In the genomic region with DNA sequence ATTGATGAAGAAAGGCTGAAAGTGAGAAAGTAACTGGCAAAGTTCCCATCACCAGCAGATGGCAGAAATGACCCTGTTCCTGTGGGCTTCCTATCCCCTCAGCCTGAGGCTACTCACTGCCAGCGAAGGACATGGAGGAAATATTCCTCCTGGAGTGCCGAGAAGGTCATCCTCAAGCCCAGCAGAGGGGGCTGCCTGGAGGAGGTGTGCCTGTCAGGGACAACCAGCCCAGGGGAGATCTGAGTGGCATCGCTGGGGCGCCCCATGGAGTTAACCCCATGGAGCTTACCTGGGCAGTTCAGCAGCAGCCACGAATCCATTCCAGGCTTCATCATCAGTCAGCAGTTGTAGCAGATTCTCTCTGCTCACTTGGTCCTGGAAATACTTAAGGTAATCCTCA, we compare ENCODE assay signal across 2 cellular contexts. TPM values are rescaled to one million over a fixed set of nuclear protein-coding genes. Genes with fewer than 3 reads are reported as not detected.
"Had no signal": no experiment of that assay in that cellular context is flagged by ENCODE, and none has a peak within 500 bp of the region (broad histone marks: within the 10 kb centered on the region; RNA-seq: fewer than 3 reads in every experiment).

No MANE protein-coding gene starts in this region.

RNA-seq across cellular contexts. Expression of gene APOL4, which starts 29.4 kb away (rescaled TPM):
- total RNA-seq: fibroblast of villous mesenchyme, mononuclear cell had no signal
